Comparison of ENCODE assay signal across 18 cellular contexts in the genomic region with DNA sequence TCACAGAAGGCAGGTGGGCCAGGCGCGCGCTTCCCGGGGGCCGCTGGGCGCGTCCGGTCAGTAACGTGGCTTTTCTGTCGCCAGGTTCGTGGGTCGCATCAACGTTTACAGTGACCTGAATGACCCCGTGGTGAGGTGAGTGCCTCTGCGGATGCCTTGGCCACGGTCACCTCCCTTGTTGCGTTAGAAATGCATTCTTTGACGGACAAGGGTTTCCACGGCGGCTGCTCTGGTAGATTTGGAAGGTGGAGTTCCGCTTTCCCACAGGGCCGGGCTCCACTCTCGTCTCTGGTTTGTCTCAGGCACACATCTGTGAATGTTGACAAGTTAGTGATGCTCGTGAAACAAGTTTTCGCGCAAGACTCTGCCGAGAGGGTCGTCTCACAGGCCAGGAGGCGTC.
DNase-seq lines count a peak whose midpoint lies in the region; ATAC-seq, FAIRE-seq and TF ChIP-seq lines count a peak whose summit lies in the region.
"Had no signal": no experiment of that assay in that cellular context is flagged by ENCODE, and none has a peak within 500 bp of the region (broad histone marks: within the 10 kb centered on the region; RNA-seq: fewer than 3 reads in every experiment).

No MANE protein-coding gene starts in this region.

- H3K27ac ChIP-seq in HepG2 (ENCODE audit: extremely low read length, insufficient read depth, low read length) = no peak overlapping the region
- H3K27ac ChIP-seq: A549, C4-2B had no signal

- no peak for TF ChIP-seq CTCF in HepG2 (CRISPR knock-in tag; IDR thresholded peaks at IDR 0.05)

- no peak overlapping the region for H3K4me2 ChIP-seq in HepG2 (ENCODE audit: low read depth, low read length)
- H3K4me2 ChIP-seq: A549, GM23338 had no signal

- WGBS in HepG2 (ENCODE audit: low lambda C conversion rate) = 95% methylated on average over 29 of the region's 29 CpGs

- peaks cover 30 to 91% of the 10 kb centered on the region in 2 experiments for H3K36me3 ChIP-seq in HepG2 (replicated peaks in 1 of 2; ENCODE audit: control insufficient read depth in 1 of 2, insufficient read depth in 2 of 2, low read length in 2 of 2)

- no peaks in the 10 kb centered on the region for H3K4me1 ChIP-seq in HepG2 (ENCODE audit: insufficient read depth, low read length)
- H3K4me1 ChIP-seq: A549, BE2C had no signal

- in situ Hi-C loops in HepG2 (cut with HindIII; ENCODE audit: extremely low pct_ligation_motif_present, low pct_unique_long_range_greater_than_20kb) = no loop called here

- TF ChIP-seq EP300 in HepG2 (IDR thresholded peaks at IDR 0.05; ENCODE audit: low read depth in 2 of 2, low read length in 2 of 2) = no peak
- no peak for TF ChIP-seq EP300 in HepG2 (CRISPR knock-in tag; IDR thresholded peaks at IDR 0.05; ENCODE audit: borderline replicate concordance)

- no peak for FAIRE-seq in HepG2 (lab: Jason Lieb, UNC)
- FAIRE-seq: A549, GM12878, GM18507, HTR-8/SVneo had no signal

- no peak for TF ChIP-seq RAD21 in HepG2 (CRISPR knock-in tag; IDR thresholded peaks at IDR 0.05)

- H3K4me3 ChIP-seq in HepG2 (replicated peaks in 1 of 3; ENCODE audit: insufficient read depth in 1 of 3, low read depth in 2 of 3, low read length in 3 of 3) = no peak overlapping the region
- H3K4me3 ChIP-seq: A549, GM12878, GM23338 had no signal

- DNase-seq in ecto neural progenitor cell (ENCODE audit: low spot score) (peak; percentile 32), epidermal melanocyte (ENCODE audit: insufficient read length, low spot score) (peak; percentile 3), mesenteric fat pad (ENCODE audit: low spot score) (peak; percentile 68), posterior vena cava (ENCODE audit: low spot score) (peak; percentile 58), NCI-H524 (lab: John Stamatoyannopoulos, UW) (no peak), MV-4-11 (lab: John Stamatoyannopoulos, UW) (no peak), HepG2 (ENCODE audit: low spot score) (no peak)
- DNase-seq: BE2C; CD4-positive, alpha-beta memory T cell; DMS79; H7 had no signal

- H3K27me3 ChIP-seq in HepG2 (ENCODE audit: control insufficient read depth in 1 of 2, insufficient read depth in 2 of 2, low read length in 2 of 2) = no peaks in the 10 kb centered on the region
- H3K27me3 ChIP-seq: BE2C had no signal

- no TSS peak for BruUV-seq in HepG2 (replicated peaks; lab: Mats Ljungman, UMichigan)

- POLR2A ChIA-PET in HepG2 (lab: Yijun Ruan, JAX) = no interaction called here

- no peak overlapping the region for H2AFZ ChIP-seq in HepG2 (ENCODE audit: low read length)
- H2AFZ ChIP-seq: GM23338 had no signal

- ATAC-seq in HG03342 (IDR thresholded peaks at IDR 0.05; ENCODE audit: unreplicated experiment) (no peak), HepG2 (no peak)
- ATAC-seq: A549, GM12878, GM23338 had no signal

- H3K79me2 ChIP-seq in HepG2 (ENCODE audit: insufficient read depth, low read length) = no peaks in the 10 kb centered on the region

- H4K20me1 ChIP-seq in HepG2 (ENCODE audit: insufficient read depth, low read length) = no peaks in the 10 kb centered on the region

- no peaks in the 10 kb centered on the region for H3K9me3 ChIP-seq in HepG2 (ENCODE audit: low read length)
- H3K9me3 ChIP-seq: A549, BE2C had no signal

- intact Hi-C loops in posterior vena cava (cut with DNase I) = no loop called here
- intact Hi-C loops in HepG2 (cut with micrococcal nuclease; ENCODE audit: unreplicated experiment) = no loop called here

- CTCF ChIA-PET in HepG2 (lab: Yijun Ruan, JAX; ENCODE audit: low intra/inter-chr PET ratio, low total read pairs) = no interaction called here

- no peak overlapping the region for H3K9ac ChIP-seq in HepG2 (ENCODE audit: insufficient read depth, low read depth, low read length)

- TF ChIP-seq POLR2A in HepG2 (IDR thresholded peaks at IDR 0.05; ENCODE audit: insufficient read depth in 1 of 2, low read depth in 2 of 2, low read length in 2 of 2) = no peak

TF ChIP-seq in HepG2, 621 proteins besides CTCF, POLR2A, EP300 and RAD21 (continues in another document):
- TF ChIP-seq HOXA9 (CRISPR knock-in tag; IDR thresholded peaks at IDR 0.05; ENCODE audit: borderline replicate concordance) = no peak
- no peak for TF ChIP-seq ZNF644 (CRISPR knock-in tag; IDR thresholded peaks at IDR 0.05; ENCODE audit: low read depth)
- TF ChIP-seq, protein P1, sequence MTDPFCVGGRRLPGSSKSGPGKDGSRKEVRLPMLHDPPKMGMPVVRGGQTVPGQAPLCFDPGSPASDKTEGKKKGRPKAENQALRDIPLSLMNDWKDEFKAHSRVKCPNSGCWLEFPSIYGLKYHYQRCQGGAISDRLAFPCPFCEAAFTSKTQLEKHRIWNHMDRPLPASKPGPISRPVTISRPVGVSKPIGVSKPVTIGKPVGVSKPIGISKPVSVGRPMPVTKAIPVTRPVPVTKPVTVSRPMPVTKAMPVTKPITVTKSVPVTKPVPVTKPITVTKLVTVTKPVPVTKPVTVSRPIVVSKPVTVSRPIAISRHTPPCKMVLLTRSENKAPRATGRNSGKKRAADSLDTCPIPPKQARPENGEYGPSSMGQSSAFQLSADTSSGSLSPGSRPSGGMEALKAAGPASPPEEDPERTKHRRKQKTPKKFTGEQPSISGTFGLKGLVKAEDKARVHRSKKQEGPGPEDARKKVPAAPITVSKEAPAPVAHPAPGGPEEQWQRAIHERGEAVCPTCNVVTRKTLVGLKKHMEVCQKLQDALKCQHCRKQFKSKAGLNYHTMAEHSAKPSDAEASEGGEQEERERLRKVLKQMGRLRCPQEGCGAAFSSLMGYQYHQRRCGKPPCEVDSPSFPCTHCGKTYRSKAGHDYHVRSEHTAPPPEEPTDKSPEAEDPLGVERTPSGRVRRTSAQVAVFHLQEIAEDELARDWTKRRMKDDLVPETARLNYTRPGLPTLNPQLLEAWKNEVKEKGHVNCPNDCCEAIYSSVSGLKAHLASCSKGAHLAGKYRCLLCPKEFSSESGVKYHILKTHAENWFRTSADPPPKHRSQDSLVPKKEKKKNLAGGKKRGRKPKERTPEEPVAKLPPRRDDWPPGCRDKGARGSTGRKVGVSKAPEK (CRISPR knock-in tag; IDR thresholded peaks at IDR 0.05; ENCODE audit: borderline replicate concordance) = no peak
- no peak for TF ChIP-seq CEBPB (IDR thresholded peaks at IDR 0.05; ENCODE audit: borderline replicate concordance, low read depth, low read length)
- TF ChIP-seq, protein P2, sequence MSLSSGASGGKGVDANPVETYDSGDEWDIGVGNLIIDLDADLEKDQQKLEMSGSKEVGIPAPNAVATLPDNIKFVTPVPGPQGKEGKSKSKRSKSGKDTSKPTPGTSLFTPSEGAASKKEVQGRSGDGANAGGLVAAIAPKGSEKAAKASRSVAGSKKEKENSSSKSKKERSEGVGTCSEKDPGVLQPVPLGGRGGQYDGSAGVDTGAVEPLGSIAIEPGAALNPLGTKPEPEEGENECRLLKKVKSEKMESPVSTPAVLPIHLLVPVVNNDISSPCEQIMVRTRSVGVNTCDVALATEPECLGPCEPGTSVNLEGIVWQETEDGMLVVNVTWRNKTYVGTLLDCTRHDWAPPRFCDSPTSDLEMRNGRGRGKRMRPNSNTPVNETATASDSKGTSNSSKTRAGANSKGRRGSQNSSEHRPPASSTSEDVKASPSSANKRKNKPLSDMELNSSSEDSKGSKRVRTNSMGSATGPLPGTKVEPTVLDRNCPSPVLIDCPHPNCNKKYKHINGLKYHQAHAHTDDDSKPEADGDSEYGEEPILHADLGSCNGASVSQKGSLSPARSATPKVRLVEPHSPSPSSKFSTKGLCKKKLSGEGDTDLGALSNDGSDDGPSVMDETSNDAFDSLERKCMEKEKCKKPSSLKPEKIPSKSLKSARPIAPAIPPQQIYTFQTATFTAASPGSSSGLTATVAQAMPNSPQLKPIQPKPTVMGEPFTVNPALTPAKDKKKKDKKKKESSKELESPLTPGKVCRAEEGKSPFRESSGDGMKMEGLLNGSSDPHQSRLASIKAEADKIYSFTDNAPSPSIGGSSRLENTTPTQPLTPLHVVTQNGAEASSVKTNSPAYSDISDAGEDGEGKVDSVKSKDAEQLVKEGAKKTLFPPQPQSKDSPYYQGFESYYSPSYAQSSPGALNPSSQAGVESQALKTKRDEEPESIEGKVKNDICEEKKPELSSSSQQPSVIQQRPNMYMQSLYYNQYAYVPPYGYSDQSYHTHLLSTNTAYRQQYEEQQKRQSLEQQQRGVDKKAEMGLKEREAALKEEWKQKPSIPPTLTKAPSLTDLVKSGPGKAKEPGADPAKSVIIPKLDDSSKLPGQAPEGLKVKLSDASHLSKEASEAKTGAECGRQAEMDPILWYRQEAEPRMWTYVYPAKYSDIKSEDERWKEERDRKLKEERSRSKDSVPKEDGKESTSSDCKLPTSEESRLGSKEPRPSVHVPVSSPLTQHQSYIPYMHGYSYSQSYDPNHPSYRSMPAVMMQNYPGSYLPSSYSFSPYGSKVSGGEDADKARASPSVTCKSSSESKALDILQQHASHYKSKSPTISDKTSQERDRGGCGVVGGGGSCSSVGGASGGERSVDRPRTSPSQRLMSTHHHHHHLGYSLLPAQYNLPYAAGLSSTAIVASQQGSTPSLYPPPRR (CRISPR knock-in tag; IDR thresholded peaks at IDR 0.05; ENCODE audit: borderline replicate concordance) = no peak
- no peak for TF ChIP-seq KAT8 (CRISPR knock-in tag; IDR thresholded peaks at IDR 0.05)
- TF ChIP-seq, protein P3, sequence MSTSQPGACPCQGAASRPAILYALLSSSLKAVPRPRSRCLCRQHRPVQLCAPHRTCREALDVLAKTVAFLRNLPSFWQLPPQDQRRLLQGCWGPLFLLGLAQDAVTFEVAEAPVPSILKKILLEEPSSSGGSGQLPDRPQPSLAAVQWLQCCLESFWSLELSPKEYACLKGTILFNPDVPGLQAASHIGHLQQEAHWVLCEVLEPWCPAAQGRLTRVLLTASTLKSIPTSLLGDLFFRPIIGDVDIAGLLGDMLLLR (CRISPR knock-in tag; IDR thresholded peaks at IDR 0.05) = no peak
- no peak for TF ChIP-seq ZNF607 (CRISPR knock-in tag; IDR thresholded peaks at IDR 0.05; ENCODE audit: borderline replicate concordance)
- no peak for TF ChIP-seq SMAD9 (CRISPR knock-in tag; IDR thresholded peaks at IDR 0.05)
- TF ChIP-seq NFE2 (CRISPR knock-in tag; IDR thresholded peaks at IDR 0.05) = no peak
- TF ChIP-seq, protein P4, sequence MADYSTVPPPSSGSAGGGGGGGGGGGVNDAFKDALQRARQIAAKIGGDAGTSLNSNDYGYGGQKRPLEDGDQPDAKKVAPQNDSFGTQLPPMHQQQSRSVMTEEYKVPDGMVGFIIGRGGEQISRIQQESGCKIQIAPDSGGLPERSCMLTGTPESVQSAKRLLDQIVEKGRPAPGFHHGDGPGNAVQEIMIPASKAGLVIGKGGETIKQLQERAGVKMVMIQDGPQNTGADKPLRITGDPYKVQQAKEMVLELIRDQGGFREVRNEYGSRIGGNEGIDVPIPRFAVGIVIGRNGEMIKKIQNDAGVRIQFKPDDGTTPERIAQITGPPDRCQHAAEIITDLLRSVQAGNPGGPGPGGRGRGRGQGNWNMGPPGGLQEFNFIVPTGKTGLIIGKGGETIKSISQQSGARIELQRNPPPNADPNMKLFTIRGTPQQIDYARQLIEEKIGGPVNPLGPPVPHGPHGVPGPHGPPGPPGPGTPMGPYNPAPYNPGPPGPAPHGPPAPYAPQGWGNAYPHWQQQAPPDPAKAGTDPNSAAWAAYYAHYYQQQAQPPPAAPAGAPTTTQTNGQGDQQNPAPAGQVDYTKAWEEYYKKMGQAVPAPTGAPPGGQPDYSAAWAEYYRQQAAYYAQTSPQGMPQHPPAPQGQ (CRISPR knock-in tag; IDR thresholded peaks at IDR 0.05; ENCODE audit: borderline replicate concordance) = no peak

Comparison
In these comparisons a context has a peak if more than half of its experiments do, and no peak if none do; other contexts are left out.
1. DNase-seq: peak in ecto neural progenitor cell (single experiment), epidermal melanocyte (single experiment), mesenteric fat pad (single experiment) and posterior vena cava (single experiment); none in NCI-H524 (0 of 2), MV-4-11 (single experiment) and HepG2 (single experiment).